11 cellular contexts compared by ENCODE assay signal in genomic region chr5:55593115-55593472, GRCh38. TPM values are rescaled to one million over a fixed set of nuclear protein-coding genes. Genes with fewer than 3 reads are reported as not detected.
DNase-seq lines count a peak whose midpoint lies in the region; ATAC-seq, FAIRE-seq and TF ChIP-seq lines count a peak whose summit lies in the region.
"Had no signal": no experiment of that assay in that cellular context is flagged by ENCODE, and none has a peak within 500 bp of the region (broad histone marks: within the 10 kb centered on the region; RNA-seq: fewer than 3 reads in every experiment).

No MANE protein-coding gene starts in this region.

- H3K27ac ChIP-seq in A549 (peak overlapping the region; percentile 38 to 62; a peak in 2 of 6 replicates), GM23338 (ENCODE audit: low read depth) (no peak overlapping the region), mammary epithelial cell (ENCODE audit: insufficient read depth, low read depth, low read length) (peak overlapping the region; percentile 0)
- H3K27ac ChIP-seq: BLaER1 had no signal

- H3K27me3 ChIP-seq in GM23338 (ENCODE audit: insufficient read depth) (no peaks in the 10 kb centered on the region), mammary epithelial cell (ENCODE audit: insufficient read depth, low read length) (no peaks in the 10 kb centered on the region)
- H3K27me3 ChIP-seq: BLaER1 had no signal

- ATAC-seq in A549 (no peak), GM23338 (no peak)
- ATAC-seq in activated CD4-positive, CD25-positive, alpha-beta regulatory T cell treated with anti-CD3 and anti-CD28 coated beads, Interleukin-2, amount 50 U/mL, for 24 hours = no peak
- ATAC-seq: natural killer cell had no signal

- peak overlapping the region; percentile 66 for H2AFZ ChIP-seq in GM23338
- H2AFZ ChIP-seq in mammary epithelial cell (ENCODE audit: low read depth, low read length) = peak overlapping the region; percentile 55

- H3K79me2 ChIP-seq in GM23338 (replicated peaks; ENCODE audit: insufficient read depth) (no peaks in the 10 kb centered on the region), mammary epithelial cell (ENCODE audit: insufficient read depth, low read length) (no peaks in the 10 kb centered on the region)

- TF ChIP-seq POLR2A in A549 (IDR thresholded peaks at IDR 0.05; ENCODE audit: low read length) = no peak

- H3K36me3 ChIP-seq in GM23338 (ENCODE audit: insufficient read depth) (no peaks in the 10 kb centered on the region), mammary epithelial cell (ENCODE audit: insufficient read depth, low read length) (no peaks in the 10 kb centered on the region)
- H3K36me3 ChIP-seq: BLaER1 had no signal

- dilution Hi-C loops in mammary epithelial cell (cut with HindIII; ENCODE audit: low sequenced_read_pairs) = no loop called here

- no peak overlapping the region for H3K4me3 Mint-ChIP-seq in GM23338
- H3K4me3 Mint-ChIP-seq: natural killer cell had no signal

- no TSS peak for BruUV-seq in mammary epithelial cell (replicated peaks; lab: Mats Ljungman, UMichigan)

- TF ChIP-seq EP300 in A549 (IDR thresholded peaks at IDR 0.05) = no peak

- no peaks in the 10 kb centered on the region for H3K9me3 Mint-ChIP-seq in GM23338
- H3K9me3 Mint-ChIP-seq: natural killer cell had no signal

- no peaks in the 10 kb centered on the region for H3K36me3 Mint-ChIP-seq in GM23338 (ENCODE audit: low read depth)
- H3K36me3 Mint-ChIP-seq: natural killer cell had no signal

- CTCF ChIA-PET in A549 (lab: Yijun Ruan, JAX) (interaction anchor here (1.0 kb wide), 1 partner anchor 10 kb away, joined by 4 read pairs; no protein-coding TSS in a partner anchor), mammary epithelial cell (lab: Charles Lee; ENCODE audit: low non-redundant PET) (interaction anchor here (0.7 kb wide), 1 partner anchor 24 kb away, joined by 3 read pairs; no protein-coding TSS in a partner anchor)

- no peak for FAIRE-seq in A549 (lab: Jason Lieb, UNC)
- FAIRE-seq: small intestine had no signal

- TF ChIP-seq CTCF in A549 (IDR thresholded peaks at IDR 0.05) (no peak), GM23338 (conservative IDR thresholded peaks at IDR 0.05; ENCODE audit: low read depth in 2 of 2) (no peak), mammary epithelial cell (conservative IDR thresholded peaks at IDR 0.05 in 1 of 2, IDR thresholded peaks at IDR 0.05 in 1 of 2; ENCODE audit: extremely low read depth in 1 of 2, insufficient read depth in 1 of 2, low read depth in 1 of 2, low read length in 2 of 2) (no peak)

- peaks cover 10% of the 10 kb centered on the region; the same call in 1 of the 2 replicates for H3K9me2 ChIP-seq in GM23338 (ENCODE audit: insufficient read depth)

- H3F3A ChIP-seq in GM23338 (replicated peaks; ENCODE audit: low read depth) = no peaks in the 10 kb centered on the region

- DNase-seq in A549 (ENCODE audit: low read depth in 1 of 2, low spot score in 1 of 2) (no peak), GM23338 (ENCODE audit: low spot score) (no peak), NCI-H446 (lab: John Stamatoyannopoulos, UW) (peak; percentile 74 to 88), mammary epithelial cell (peak; percentile 83), SK-N-DZ (ENCODE audit: low spot score) (no peak), glomerular visceral epithelial cell (ENCODE audit: extremely low spot score) (no peak)
- DNase-seq in activated effector memory CD4-positive, alpha-beta T cell treated with anti-CD3 and anti-CD28 coated beads, Interleukin-2, amount 50 U/mL, for 16 hours = no peak
- DNase-seq: natural killer cell, small intestine had no signal

- POLR2A ChIA-PET in A549 (lab: Yijun Ruan, JAX) = no interaction called here

- WGBS in A549 (ENCODE audit: missing lambda C conversion rate) = 61% methylated on average over 3 of the region's 3 CpGs
- WGBS in mammary epithelial cell (ENCODE audit: low coverage, missing lambda C conversion rate) = 30% methylated on average over 3 of the region's 3 CpGs

- H4K20me1 ChIP-seq in GM23338 (replicated peaks; ENCODE audit: insufficient read depth) = no peaks in the 10 kb centered on the region
- no peaks in the 10 kb centered on the region for H4K20me1 ChIP-seq in mammary epithelial cell (ENCODE audit: insufficient read depth, low read length)
- H4K20me1 ChIP-seq: BLaER1 had no signal

- H3K4me2 ChIP-seq in A549 (no peak overlapping the region), GM23338 (no peak overlapping the region), mammary epithelial cell (ENCODE audit: insufficient read depth, low read depth, low read length) (peak overlapping the region; percentile 59)
- H3K4me2 ChIP-seq: BLaER1 had no signal

- in situ Hi-C loops in mammary epithelial cell (cut with MboI; ENCODE audit: low sequenced_read_pairs in 2 of 2) = no loop called here

- intact Hi-C loops in mammary epithelial cell (cut with micrococcal nuclease) = loop anchor here (5.0 kb wide), 1 partner anchor 156 kb away; no protein-coding TSS in a partner anchor

- H3K9ac ChIP-seq in mammary epithelial cell (ENCODE audit: insufficient read depth, low read length) = peak overlapping the region; percentile 21
- H3K9ac ChIP-seq: BLaER1 had no signal

- peaks cover 8% of the 10 kb centered on the region; the same call in 2 of the 3 replicates for H3K4me1 Mint-ChIP-seq in GM23338

- H3K4me1 ChIP-seq in A549 = peaks cover 15% of the 10 kb centered on the region
- no peaks in the 10 kb centered on the region for H3K4me1 ChIP-seq in GM23338 (ENCODE audit: insufficient read depth)
- H3K4me1 ChIP-seq in mammary epithelial cell (ENCODE audit: insufficient read depth, low read length) = peaks cover 24% of the 10 kb centered on the region
- H3K4me1 ChIP-seq: BLaER1 had no signal

- H3K4me3 ChIP-seq in A549 (no peak overlapping the region), GM23338 (no peak overlapping the region), mammary epithelial cell (replicated peaks in 1 of 3; ENCODE audit: insufficient read depth in 1 of 3, low read depth in 2 of 3, low read length in 3 of 3) (no peak overlapping the region)
- H3K4me3 ChIP-seq: BLaER1 had no signal

- no peaks in the 10 kb centered on the region for H3K9me3 ChIP-seq in A549
- H3K9me3 ChIP-seq in mammary epithelial cell (replicated peaks; ENCODE audit: insufficient read depth, low read length) = no peaks in the 10 kb centered on the region
- H3K9me3 ChIP-seq: BLaER1 had no signal

- no peak for TF ChIP-seq RAD21 in A549 (conservative IDR thresholded peaks at IDR 0.05 in 1 of 2, IDR thresholded peaks at IDR 0.05 in 1 of 2)

- no peak overlapping the region for H3K27ac Mint-ChIP-seq in GM23338
- H3K27ac Mint-ChIP-seq: natural killer cell had no signal

- peaks cover 5% of the 10 kb centered on the region for H3K27me3 Mint-ChIP-seq in GM23338 (ENCODE audit: insufficient read depth, low read depth, poor library complexity)

TF ChIP-seq in A549, 52 proteins besides CTCF, POLR2A, EP300 and RAD21 (continues in another document):
- TF ChIP-seq MAX (IDR thresholded peaks at IDR 0.05) (no peak), HMGXB4 (CRISPR knock-in tag; IDR thresholded peaks at IDR 0.05; ENCODE audit: borderline replicate concordance) (no peak)

TF ChIP-seq in GM23338, 12 proteins besides CTCF, POLR2A, EP300 and RAD21:
- no peak for TF ChIP-seq ZNF331 (CRISPR knock-in tag; IDR thresholded peaks at IDR 0.05; ENCODE audit: low read depth)

RNA-seq across cellular contexts. Expression of gene PLPP1, which starts 58.3 kb away (rescaled TPM):
- polyA plus RNA-seq in A549 (2011; rRNA removed) (71.6 and 80.5 TPM in 2 replicates), A549 (2017; fragmentation: RNase III; extraction: RNeasy Plus Mini Kit Qiagen cat#74134 plus additional on column Dnase treatment) (23.9 to 40.4 TPM (median 37.7 TPM) in 3 replicates), GM23338 (2016; fragmentation: Nextera tagmentation; extraction: Ambion mirVana) (39.1 and 42.1 TPM in 2 replicates), mammary epithelial cell (18.3 TPM)
- 18.4 and 22.0 TPM in 2 replicates for polyA plus RNA-seq in A549 (2012; cell fraction: cytosol; rRNA removed)
- 17.4 and 22.9 TPM in 2 replicates for polyA plus RNA-seq in A549 (2012; cell fraction: nucleus; rRNA removed)
- 27.3 and 27.7 TPM in 2 replicates for polyA minus RNA-seq in A549 (2011; rRNA and poly(A)+ RNA removed)
- 92.0 and 97.1 TPM in 2 replicates for total RNA-seq in GM23338 (2014; rRNA removed; shearing (Covaris generic))
- total RNA-seq in mammary epithelial cell = 100 to 1,000 TPM in 1 of 2 donors, 10 to 100 TPM in 1; 18.8 to 122 TPM
- 9.1 TPM for polyA minus RNA-seq in mammary epithelial cell
- 10.9 and 15.5 TPM in 2 replicates for polyA plus RNA-seq in SK-N-DZ (2014; cell fraction: cytosol; rRNA removed)
- polyA plus RNA-seq in SK-N-DZ (2014; cell fraction: nucleus; rRNA removed) = 15.5 and 20.6 TPM in 2 replicates

Comparison
In these comparisons a context has a peak if more than half of its experiments do, and no peak if none do; other contexts are left out.
1. DNase-seq: peak in NCI-H446 (2 of 2) and mammary epithelial cell (single experiment); none in A549 (0 of 2), GM23338 (single experiment), SK-N-DZ (single experiment), glomerular visceral epithelial cell (single experiment) and activated effector memory CD4-positive, alpha-beta T cell treated with anti-CD3 and anti-CD28 coated beads, Interleukin-2, amount 50 U/mL, for 16 hours (single experiment).